ENCODE assay signal across 16 cellular contexts in the genomic region with DNA sequence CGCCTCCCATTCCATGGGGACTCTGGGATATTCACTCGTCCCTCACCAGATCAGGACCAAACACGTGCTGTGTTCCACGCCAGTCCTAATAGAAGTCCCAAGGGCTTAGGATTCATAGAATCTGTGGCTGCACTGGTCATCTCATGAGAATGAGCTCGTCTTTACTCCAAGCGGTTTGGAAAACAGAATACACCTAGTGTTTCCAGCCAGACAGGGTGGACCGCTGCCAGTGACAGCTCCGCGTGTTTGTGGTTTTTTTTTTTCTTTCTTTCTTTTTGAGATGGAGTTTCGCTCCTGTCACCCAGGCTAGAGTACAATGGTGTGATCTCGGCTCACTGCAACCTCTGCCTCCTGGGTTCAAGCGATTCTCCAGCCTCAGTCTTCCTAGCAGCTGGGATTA.
DNase-seq lines count a peak whose midpoint lies in the region; ATAC-seq, FAIRE-seq and TF ChIP-seq lines count a peak whose summit lies in the region.
"Had no signal": no experiment of that assay in that cellular context is flagged by ENCODE, and none has a peak within 500 bp of the region (broad histone marks: within the 10 kb centered on the region; RNA-seq: fewer than 3 reads in every experiment).

No MANE protein-coding gene starts in this region.

- H4K20me1 ChIP-seq in HepG2 (ENCODE audit: insufficient read depth, low read length) (no peaks in the 10 kb centered on the region), KMS-11 (ENCODE audit: insufficient read depth) (no peaks in the 10 kb centered on the region), GM12878 (ENCODE audit: control insufficient read depth, insufficient read depth) (no peaks in the 10 kb centered on the region)

- CTCF ChIA-PET in HepG2 (lab: Yijun Ruan, JAX; ENCODE audit: low intra/inter-chr PET ratio, low total read pairs) (no interaction called here), GM12878 (lab: Yijun Ruan, JAX) (interaction anchor here (0.6 kb wide), 1 partner anchor 1594 kb away, joined by 3 read pairs; no protein-coding TSS in a partner anchor), HEK293T (lab: Yijun Ruan, JAX) (no interaction called here)

- RAD21 ChIA-PET in GM12878 (lab: Charles Lee; ENCODE audit: unreplicated experiment): no interaction called here

- H3K4me3 ChIP-seq in right lobe of liver: no peak overlapping the region
- H3K4me3 ChIP-seq in HepG2 (replicated peaks in 1 of 3; ENCODE audit: insufficient read depth in 1 of 3, low read depth in 2 of 3, low read length in 3 of 3): no peak overlapping the region
- H3K4me3 ChIP-seq in KMS-11 (IDR thresholded peaks at IDR 0.05; ENCODE audit: insufficient read depth, low read depth, low read length): no peak overlapping the region
- H3K4me3 ChIP-seq in GM12878: no peak overlapping the region
- no peak overlapping the region for H3K4me3 ChIP-seq in colonic mucosa
- H3K4me3 ChIP-seq: GM23248, HAP-1 had no signal

- ATAC-seq in right lobe of liver (peak in 3 of 4 donors; percentile 29 to 52 (median 37)), HepG2 (no peak), GM12878 (no peak)

- TF ChIP-seq RAD21 in HepG2 (CRISPR knock-in tag; IDR thresholded peaks at IDR 0.05): no peak
- TF ChIP-seq RAD21 in GM12878 (IDR thresholded peaks at IDR 0.05; ENCODE audit: insufficient read depth, low read depth, low read length): no peak

- no peak overlapping the region for H3K27ac ChIP-seq in right lobe of liver
- H3K27ac ChIP-seq in HepG2 (ENCODE audit: extremely low read length, insufficient read depth, low read length): no peak overlapping the region
- no peak overlapping the region for H3K27ac ChIP-seq in KMS-11
- H3K27ac ChIP-seq in GM12878 (ENCODE audit: control insufficient read depth, insufficient read depth): no peak overlapping the region
- no peak overlapping the region for H3K27ac ChIP-seq in colonic mucosa
- H3K27ac ChIP-seq: GM23248 had no signal

- H2AFZ ChIP-seq in HepG2 (ENCODE audit: low read length): no peak overlapping the region
- H2AFZ ChIP-seq in KMS-11 (ENCODE audit: low read depth): no peak overlapping the region
- no peak overlapping the region for H2AFZ ChIP-seq in GM12878 (ENCODE audit: control insufficient read depth, low read depth, low read length)
- H2AFZ ChIP-seq: GM23248 had no signal

- WGBS in right lobe of liver (ENCODE audit: insufficient coverage, low coverage, low lambda C conversion rate, missing lambda C conversion rate): 67% methylated on average over 4 of the region's 12 CpGs
- WGBS in HepG2 (ENCODE audit: low lambda C conversion rate): 54% methylated on average over 10 of the region's 12 CpGs
- WGBS in GM12878 (ENCODE audit: insufficient coverage, insufficient replicate concordance, low lambda C conversion rate, missing lambda C conversion rate): 66% methylated on average over 11 of the region's 12 CpGs

- no peaks in the 10 kb centered on the region for H3K27me3 ChIP-seq in right lobe of liver
- H3K27me3 ChIP-seq in HepG2 (ENCODE audit: control insufficient read depth in 1 of 2, insufficient read depth in 2 of 2, low read length in 2 of 2): no peaks in the 10 kb centered on the region
- H3K27me3 ChIP-seq in KMS-11 (ENCODE audit: insufficient read depth, low read depth): no peaks in the 10 kb centered on the region
- no peaks in the 10 kb centered on the region for H3K27me3 ChIP-seq in GM12878 (replicated peaks in 1 of 2; ENCODE audit: control insufficient read depth in 2 of 2, insufficient read depth in 2 of 2, low read length in 1 of 2)
- no peaks in the 10 kb centered on the region for H3K27me3 ChIP-seq in colonic mucosa

- H3K9me3 ChIP-seq in right lobe of liver (no peaks in the 10 kb centered on the region), HepG2 (ENCODE audit: low read length) (no peaks in the 10 kb centered on the region), GM12878 (replicated peaks; ENCODE audit: control insufficient read depth, insufficient read depth, low read length) (no peaks in the 10 kb centered on the region; the same call in 2 of the 3 replicates), colonic mucosa (no peaks in the 10 kb centered on the region)
- H3K9me3 ChIP-seq: Caco-2, HAP-1 had no signal

- intact Hi-C loops in right lobe of liver (cut with DNase I): no loop called here
- intact Hi-C loops in HepG2 (cut with micrococcal nuclease; ENCODE audit: unreplicated experiment): no loop called here
- intact Hi-C loops in GM12878 (cut with micrococcal nuclease; ENCODE audit: unreplicated experiment): no loop called here
- intact Hi-C loops in colonic mucosa (cut with DNase I): no loop called here

- POLR2A ChIA-PET in HepG2 (lab: Yijun Ruan, JAX): no interaction called here
- POLR2A ChIA-PET in GM12878 (lab: Charles Lee): interaction anchor here (1.0 kb wide), 1 partner anchor 104 kb away, joined by 3 read pairs; no protein-coding TSS in a partner anchor
- POLR2A ChIA-PET in HEK293T (lab: Yijun Ruan, JAX): no interaction called here

- H3K4me1 ChIP-seq in right lobe of liver: no peaks in the 10 kb centered on the region
- H3K4me1 ChIP-seq in HepG2 (ENCODE audit: insufficient read depth, low read length): no peaks in the 10 kb centered on the region
- H3K4me1 ChIP-seq in KMS-11 (ENCODE audit: low read depth, poor library complexity, severe bottlenecking): no peaks in the 10 kb centered on the region
- no peaks in the 10 kb centered on the region for H3K4me1 ChIP-seq in GM12878 (ENCODE audit: control insufficient read depth, insufficient read depth, low read length)
- no peaks in the 10 kb centered on the region for H3K4me1 ChIP-seq in colonic mucosa
- H3K4me1 ChIP-seq: Caco-2, HAP-1 had no signal

- no peak for TF ChIP-seq CTCF in right lobe of liver (IDR thresholded peaks at IDR 0.05)
- no peak for TF ChIP-seq CTCF in HepG2 (CRISPR knock-in tag; IDR thresholded peaks at IDR 0.05)
- no peak for TF ChIP-seq CTCF in KMS-11 (conservative IDR thresholded peaks at IDR 0.05; ENCODE audit: low read depth, low read length)
- TF ChIP-seq CTCF in GM12878 (IDR thresholded peaks at IDR 0.05 in 2 of 3, conservative IDR thresholded peaks at IDR 0.05 in 1 of 3; ENCODE audit: control insufficient read depth in 2 of 3, extremely low read depth in 1 of 3, insufficient read depth in 1 of 3, low read depth in 3 of 3, low read length in 3 of 3): no peak
- TF ChIP-seq CTCF in colonic mucosa (IDR thresholded peaks at IDR 0.05): no peak

- in situ Hi-C loops in HepG2 (cut with HindIII; ENCODE audit: extremely low pct_ligation_motif_present, low pct_unique_long_range_greater_than_20kb): no loop called here
- in situ Hi-C loops in GM12878 (cut with MboI): no loop called here

- H3K4me2 ChIP-seq in HepG2 (ENCODE audit: low read depth, low read length) (no peak overlapping the region), KMS-11 (0 out of 2 replicates have a peak overlapping the region, but pooled peaks have one; percentile 13), GM12878 (ENCODE audit: control insufficient read depth, insufficient read depth) (no peak overlapping the region)

- no peak overlapping the region for H3K9ac ChIP-seq in HepG2 (ENCODE audit: insufficient read depth, low read depth, low read length)
- no peak overlapping the region for H3K9ac ChIP-seq in KMS-11
- no peak overlapping the region for H3K9ac ChIP-seq in GM12878 (ENCODE audit: control insufficient read depth, insufficient read depth, low read length)
- H3K9ac ChIP-seq in colonic mucosa (ENCODE audit: low read depth in 2 of 2, low read length in 2 of 2): no peak overlapping the region
- H3K9ac ChIP-seq: GM23248 had no signal

- peak in 1 of 3 donors; percentile 55 for DNase-seq in right lobe of liver
- no peak for DNase-seq in HepG2 (ENCODE audit: low spot score)
- no peak for DNase-seq in GM12878 (ENCODE audit: low read depth, low spot score)
- no peak for DNase-seq in HEK293T (ENCODE audit: extremely low spot score)
- DNase-seq in T-helper 2 cell: no peak
- DNase-seq in colonic mucosa: no peak
- DNase-seq: C1 segment of cervical spinal cord; Caco-2; CD4-positive, alpha-beta memory T cell; DMS153; DND-41; GM23248 had no signal

- SMC1A ChIA-PET in GM12878 (lab: Charles Lee; ENCODE audit: uncharacterized antibody, unreplicated experiment): no interaction called here

- H3K79me2 ChIP-seq in HepG2 (ENCODE audit: insufficient read depth, low read length) (no peaks in the 10 kb centered on the region), KMS-11 (ENCODE audit: insufficient read depth, low read depth) (no peaks in the 10 kb centered on the region), GM12878 (ENCODE audit: control insufficient read depth, insufficient read depth, low read length) (no peaks in the 10 kb centered on the region)

- TF ChIP-seq EP300 in HepG2 (IDR thresholded peaks at IDR 0.05; ENCODE audit: low read depth in 2 of 2, low read length in 2 of 2) (no peak), HepG2 (CRISPR knock-in tag; IDR thresholded peaks at IDR 0.05; ENCODE audit: borderline replicate concordance) (no peak), GM12878 (IDR thresholded peaks at IDR 0.05; ENCODE audit: borderline replicate concordance in 1 of 2, control insufficient read depth in 1 of 2, low read depth in 2 of 2, low read length in 2 of 2) (no peak)

- BruUV-seq in HepG2 (replicated peaks; lab: Mats Ljungman, UMichigan) (no TSS peak), GM12878 (replicated peaks; lab: Mats Ljungman, UMichigan) (TSS peak; percentile 61)

- TF ChIP-seq POLR2A in right lobe of liver (IDR thresholded peaks at IDR 0.05): no peak
- no peak for TF ChIP-seq POLR2A in HepG2 (IDR thresholded peaks at IDR 0.05; ENCODE audit: insufficient read depth in 1 of 2, low read depth in 2 of 2, low read length in 2 of 2)
- TF ChIP-seq POLR2A in GM12878 (IDR thresholded peaks at IDR 0.05; ENCODE audit: low read depth, low read length): no peak

- H3K36me3 ChIP-seq in right lobe of liver (peaks cover 0 to 3% (median 0%) of the 10 kb centered on the region in 4 donors), HepG2 (replicated peaks in 1 of 2; ENCODE audit: control insufficient read depth in 1 of 2, insufficient read depth in 2 of 2, low read length in 2 of 2) (no peaks in the 10 kb centered on the region), KMS-11 (ENCODE audit: insufficient read depth) (no peaks in the 10 kb centered on the region), GM12878 (ENCODE audit: control insufficient read depth in 2 of 2, insufficient read depth in 2 of 2, low read length in 1 of 2) (no peaks in the 10 kb centered on the region; a peak in 2 of 4 replicates), colonic mucosa (no peaks in the 10 kb centered on the region)
- H3K36me3 ChIP-seq: HAP-1 had no signal

- FAIRE-seq in HepG2 (lab: Jason Lieb, UNC) (no peak), GM12878 (lab: Jason Lieb, UNC) (no peak)
- FAIRE-seq: G401.6, GM19239 had no signal

TF ChIP-seq in HepG2, 621 proteins besides CTCF, POLR2A, EP300 and RAD21 (continues in another document):
- no peak for TF ChIP-seq NCOA5 (CRISPR knock-in tag; IDR thresholded peaks at IDR 0.05)

TF ChIP-seq in GM12878, 131 proteins besides CTCF, POLR2A, EP300 and RAD21 (continues in another document):
- no peak for TF ChIP-seq GATAD2B (conservative IDR thresholded peaks at IDR 0.05; ENCODE audit: low read depth)

TF ChIP-seq in HEK293T, 16 proteins besides CTCF, POLR2A, EP300 and RAD21 (continues in another document):
- TF ChIP-seq BHLHE40 (IDR thresholded peaks at IDR 0.05; ENCODE audit: borderline replicate concordance) (no peak), L3MBTL2 (conservative IDR thresholded peaks at IDR 0.05) (no peak), SP1 (IDR thresholded peaks at IDR 0.05) (no peak), FOXK2 (IDR thresholded peaks at IDR 0.05) (no peak), NFRKB (IDR thresholded peaks at IDR 0.05) (no peak)

Comparison
In these comparisons a context has a peak if more than half of its experiments do, and no peak if none do; other contexts are left out.
1. ATAC-seq: peak in right lobe of liver (3 of 4); none in HepG2 (single experiment) and GM12878 (single experiment).